In the genomic region with DNA sequence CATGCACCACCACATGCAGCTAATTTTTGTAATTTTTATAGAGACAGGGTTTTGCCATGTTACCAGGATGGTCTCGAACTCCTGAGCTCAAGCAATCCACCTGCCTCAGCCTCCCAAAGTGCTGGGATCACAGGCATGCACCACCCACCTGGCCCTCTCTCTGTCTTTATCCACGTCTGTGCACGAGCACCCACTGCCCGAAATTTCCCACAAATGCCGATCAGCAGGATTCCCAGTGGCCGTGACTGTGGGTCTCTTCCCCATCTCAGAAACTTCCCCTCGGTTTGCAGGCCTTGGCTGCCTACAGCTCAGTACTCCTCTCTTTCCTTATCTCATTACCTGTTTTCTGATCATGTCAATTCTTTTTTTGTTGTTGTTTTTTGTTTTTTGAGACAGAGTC, we compare ENCODE assay signal across 7 cellular contexts.
"Had no signal": no experiment of that assay in that cellular context is flagged by ENCODE, and none has a peak within 500 bp of the region (broad histone marks: within the 10 kb centered on the region; RNA-seq: fewer than 3 reads in every experiment).

No MANE protein-coding gene starts in this region.

- H3K4me3 ChIP-seq: GM23248 had no signal

- H3K4me3 Mint-ChIP-seq: IgD-negative memory B cell had no signal

- H3K4me1 Mint-ChIP-seq: IgD-negative memory B cell had no signal

- H3K36me3 Mint-ChIP-seq: IgD-negative memory B cell had no signal

- H3K27ac ChIP-seq: GM23248, HL-60 had no signal

- DNase-seq: GM23248, GOT3, H7, HCEC 1CT had no signal

- H3K27me3 Mint-ChIP-seq: IgD-negative memory B cell had no signal

- H3K27ac Mint-ChIP-seq: IgD-negative memory B cell had no signal

- ATAC-seq: HepG2 had no signal

- H3K9me3 Mint-ChIP-seq: IgD-negative memory B cell had no signal
